ENCODE assay signal across 8 cellular contexts in the genomic region with DNA sequence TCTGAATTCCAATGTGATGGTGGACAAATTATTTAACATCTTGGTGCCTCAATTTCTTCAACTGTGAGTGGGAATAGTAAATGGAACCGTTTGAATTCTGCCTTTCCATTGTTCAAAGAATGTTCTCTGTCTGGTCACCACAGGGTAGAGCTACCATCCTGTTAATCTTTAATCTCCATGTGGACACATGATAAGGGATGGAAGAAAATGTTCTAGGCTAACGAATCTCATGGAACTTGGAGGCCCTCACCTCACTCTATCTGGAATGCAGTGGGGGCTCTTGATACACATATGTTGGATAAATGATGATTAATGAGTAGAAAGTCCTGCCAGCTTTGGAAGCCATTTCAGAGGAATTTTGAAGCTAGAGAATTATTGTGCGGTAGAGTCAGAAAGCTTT.
"Had no signal": no experiment of that assay in that cellular context is flagged by ENCODE, and none has a peak within 500 bp of the region (broad histone marks: within the 10 kb centered on the region; RNA-seq: fewer than 3 reads in every experiment).

No MANE protein-coding gene starts in this region.

- H3K4me3 ChIP-seq: GM23248, HAP-1 had no signal

- H3K4me1 ChIP-seq: HAP-1 had no signal

- H2AFZ ChIP-seq: GM23248 had no signal

- H3K27ac ChIP-seq: GM23248, HL-60 had no signal

- ATAC-seq: HCT116 had no signal

- H3K9me3 ChIP-seq: HAP-1 had no signal

- H3K9ac ChIP-seq: GM23248 had no signal

- H3K36me3 ChIP-seq: HAP-1 had no signal

- DNase-seq: GM23248, GOT3, H7, HFFc6, IMR-90 had no signal
